Comparison of ENCODE assay signal across 1 cellular context in genomic region chr15:36414670-36415069, GRCh38.
TF ChIP-seq lines count a peak whose summit lies in the region.

No MANE protein-coding gene starts in this region.

TF ChIP-seq in HCT116, 20 proteins besides CTCF, POLR2A, EP300 and RAD21 (continued from another document):
- TF ChIP-seq, protein P1, sequence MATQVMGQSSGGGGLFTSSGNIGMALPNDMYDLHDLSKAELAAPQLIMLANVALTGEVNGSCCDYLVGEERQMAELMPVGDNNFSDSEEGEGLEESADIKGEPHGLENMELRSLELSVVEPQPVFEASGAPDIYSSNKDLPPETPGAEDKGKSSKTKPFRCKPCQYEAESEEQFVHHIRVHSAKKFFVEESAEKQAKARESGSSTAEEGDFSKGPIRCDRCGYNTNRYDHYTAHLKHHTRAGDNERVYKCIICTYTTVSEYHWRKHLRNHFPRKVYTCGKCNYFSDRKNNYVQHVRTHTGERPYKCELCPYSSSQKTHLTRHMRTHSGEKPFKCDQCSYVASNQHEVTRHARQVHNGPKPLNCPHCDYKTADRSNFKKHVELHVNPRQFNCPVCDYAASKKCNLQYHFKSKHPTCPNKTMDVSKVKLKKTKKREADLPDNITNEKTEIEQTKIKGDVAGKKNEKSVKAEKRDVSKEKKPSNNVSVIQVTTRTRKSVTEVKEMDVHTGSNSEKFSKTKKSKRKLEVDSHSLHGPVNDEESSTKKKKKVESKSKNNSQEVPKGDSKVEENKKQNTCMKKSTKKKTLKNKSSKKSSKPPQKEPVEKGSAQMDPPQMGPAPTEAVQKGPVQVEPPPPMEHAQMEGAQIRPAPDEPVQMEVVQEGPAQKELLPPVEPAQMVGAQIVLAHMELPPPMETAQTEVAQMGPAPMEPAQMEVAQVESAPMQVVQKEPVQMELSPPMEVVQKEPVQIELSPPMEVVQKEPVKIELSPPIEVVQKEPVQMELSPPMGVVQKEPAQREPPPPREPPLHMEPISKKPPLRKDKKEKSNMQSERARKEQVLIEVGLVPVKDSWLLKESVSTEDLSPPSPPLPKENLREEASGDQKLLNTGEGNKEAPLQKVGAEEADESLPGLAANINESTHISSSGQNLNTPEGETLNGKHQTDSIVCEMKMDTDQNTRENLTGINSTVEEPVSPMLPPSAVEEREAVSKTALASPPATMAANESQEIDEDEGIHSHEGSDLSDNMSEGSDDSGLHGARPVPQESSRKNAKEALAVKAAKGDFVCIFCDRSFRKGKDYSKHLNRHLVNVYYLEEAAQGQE (IDR thresholded peaks at IDR 0.05; ENCODE audit: low read depth): no peak
